18 cellular contexts compared by ENCODE assay signal in genomic region chr14:39099748-39100147, GRCh38. TPM values are rescaled to one million over a fixed set of nuclear protein-coding genes. Genes with fewer than 3 reads are reported as not detected.
DNase-seq lines count a peak whose midpoint lies in the region; ATAC-seq, FAIRE-seq and TF ChIP-seq lines count a peak whose summit lies in the region.
"Had no signal": no experiment of that assay in that cellular context is flagged by ENCODE, and none has a peak within 500 bp of the region (broad histone marks: within the 10 kb centered on the region; RNA-seq: fewer than 3 reads in every experiment).

No MANE protein-coding gene starts in this region.

- FAIRE-seq in K562 (lab: Jason Lieb, UNC), result no peak
- FAIRE-seq: RCC 7860 had no signal

- no peaks in the 10 kb centered on the region for H3K9me3 Mint-ChIP-seq in CD4-positive, alpha-beta memory T cell
- H3K9me3 Mint-ChIP-seq in HFFc6, result no peaks in the 10 kb centered on the region

- ATAC-seq in K562 (no peak), GM19328 (IDR thresholded peaks at IDR 0.05; ENCODE audit: unreplicated experiment) (no peak)
- ATAC-seq: left colon had no signal

- H3K9ac ChIP-seq in K562 (ENCODE audit: insufficient read depth in 1 of 2, low read depth in 2 of 2, low read length in 2 of 2), result no peak overlapping the region
- H3K9ac ChIP-seq: BLaER1 treated with 17β-estradiol and CSF1 and Interleukin-3, amounts not matched to agents 10 nM and 100 nM had no signal

- no peaks in the 10 kb centered on the region for H3K9me1 ChIP-seq in K562 (ENCODE audit: control insufficient read depth, insufficient read depth, low read length)

- H2AFZ ChIP-seq in K562 (ENCODE audit: low read depth, low read length) (no peak overlapping the region), osteoblast (ENCODE audit: low read length) (no peak overlapping the region)

- DNase-seq in CD4-positive, alpha-beta memory T cell, result no peak
- no peak for DNase-seq in HFFc6
- DNase-seq in K562 (ENCODE audit: extremely low read depth in 1 of 4, low spot score in 3 of 4), result no peak
- DNase-seq in osteoblast (ENCODE audit: insufficient read length, low spot score, missing footprints), result no peak
- no peak for DNase-seq in epidermal melanocyte (ENCODE audit: insufficient read length, low spot score)
- no peak for DNase-seq in MV-4-11 (lab: John Stamatoyannopoulos, UW)
- DNase-seq: activated CD8-positive, alpha-beta memory T cell treated with anti-CD3 and anti-CD28 coated beads for 24 hours; effector CD8-positive, alpha-beta T cell; left colon; NCI-H2081; NCI-H526; stimulated activated CD4-positive, alpha-beta T cell treated with anti-CD3 and anti-CD28 coated beads, Interleukin-15, amount 100 ng/mL, for 24 hours; substantia nigra had no signal

- H3K27me3 Mint-ChIP-seq in CD4-positive, alpha-beta memory T cell, result no peaks in the 10 kb centered on the region
- H3K27me3 Mint-ChIP-seq in HFFc6 (ENCODE audit: insufficient read depth), result no peaks in the 10 kb centered on the region

- no peak for TF ChIP-seq EP300 in K562 (IDR thresholded peaks at IDR 0.05; ENCODE audit: low read length)

- H3K9me3 ChIP-seq in CD4-positive, alpha-beta memory T cell (ENCODE audit: control insufficient read depth in 1 of 2, low read length in 2 of 2), result no peaks in the 10 kb centered on the region
- no peaks in the 10 kb centered on the region for H3K9me3 ChIP-seq in K562 (replicated peaks; ENCODE audit: control insufficient read depth, insufficient read depth, low read depth, low read length)
- H3K9me3 ChIP-seq in osteoblast (ENCODE audit: low read depth, low read length), result no peaks in the 10 kb centered on the region
- H3K9me3 ChIP-seq: BLaER1 treated with 17β-estradiol and CSF1 and Interleukin-3, amounts not matched to agents 10 nM and 100 nM; breast epithelium had no signal

- peaks cover 66% of the 10 kb centered on the region for H3K4me1 ChIP-seq in CD4-positive, alpha-beta memory T cell (ENCODE audit: insufficient read depth, low read length)
- peaks cover 0 to 8% of the 10 kb centered on the region in 2 experiments; a peak in 2 of 5 replicates for H3K4me1 ChIP-seq in K562 (replicated peaks in 1 of 2; ENCODE audit: control insufficient read depth in 2 of 2, insufficient read depth in 2 of 2, low read length in 2 of 2)
- peaks cover 34% of the 10 kb centered on the region for H3K4me1 ChIP-seq in osteoblast (ENCODE audit: insufficient read depth, low read length)
- H3K4me1 ChIP-seq: breast epithelium had no signal

- no peak overlapping the region for H3K4me3 ChIP-seq in CD4-positive, alpha-beta memory T cell (ENCODE audit: low read length in 2 of 2)
- H3K4me3 ChIP-seq in K562 (no peak overlapping the region), osteoblast (ENCODE audit: insufficient read depth, low read length) (peak overlapping the region; percentile 52)
- H3K4me3 ChIP-seq: BLaER1 treated with 17β-estradiol and CSF1 and Interleukin-3, amounts not matched to agents 10 nM and 100 nM; breast epithelium had no signal

- no peaks in the 10 kb centered on the region for H4K20me1 ChIP-seq in K562 (replicated peaks; ENCODE audit: control insufficient read depth, insufficient read depth, low read length)
- peaks cover 50% of the 10 kb centered on the region for H4K20me1 ChIP-seq in osteoblast (ENCODE audit: insufficient read depth, low read length)

- POLR2A ChIA-PET in CD4-positive, alpha-beta memory T cell (lab: Charles Lee; ENCODE audit: partially characterized antibody), result interaction anchor here (0.7 to 3.4 kb wide), 2 partner anchors 9 to 332 kb away, joined by 4 to 12 read pairs; partner anchors contain the start of gene FBXO33
- POLR2A ChIA-PET in K562 (lab: Yijun Ruan, JAX), result no interaction called here

- TF ChIP-seq RAD21 in K562 (CRISPR knock-in tag; conservative IDR thresholded peaks at IDR 0.05 in 1 of 2, IDR thresholded peaks at IDR 0.05 in 1 of 2), result no peak

- H3K4me1 Mint-ChIP-seq in CD4-positive, alpha-beta memory T cell, result peaks cover 33 to 75% (median 49%) of the 10 kb centered on the region in 4 donors
- peaks cover 55% of the 10 kb centered on the region for H3K4me1 Mint-ChIP-seq in HFFc6 (ENCODE audit: low read depth)

- TF ChIP-seq CTCF in HFFc6 (IDR thresholded peaks at IDR 0.05) (no peak), K562 (IDR thresholded peaks at IDR 0.05 in 2 of 3, conservative IDR thresholded peaks at IDR 0.05 in 1 of 3; ENCODE audit: insufficient read depth in 2 of 3, low read depth in 1 of 3, low read length in 3 of 3) (no peak), osteoblast (IDR thresholded peaks at IDR 0.05; ENCODE audit: extremely low read depth, low read depth, low read length) (no peak)

- no peaks in the 10 kb centered on the region for H3K27me3 ChIP-seq in CD4-positive, alpha-beta memory T cell (ENCODE audit: insufficient read depth, low read length)
- H3K27me3 ChIP-seq in K562 (ENCODE audit: control insufficient read depth in 2 of 2, insufficient read depth in 2 of 2, low read length in 2 of 2), result no peaks in the 10 kb centered on the region
- H3K27me3 ChIP-seq in osteoblast (ENCODE audit: insufficient read depth, low read length), result no peaks in the 10 kb centered on the region
- H3K27me3 ChIP-seq: BLaER1 treated with 17β-estradiol and CSF1 and Interleukin-3, amounts not matched to agents 10 nM and 100 nM; breast epithelium had no signal

- H3K79me2 ChIP-seq in K562 (ENCODE audit: control insufficient read depth, insufficient read depth, low read length), result peaks cover 19% of the 10 kb centered on the region
- peaks cover 98% of the 10 kb centered on the region for H3K79me2 ChIP-seq in osteoblast (ENCODE audit: insufficient read depth, low read length)

- CTCF ChIA-PET in CD4-positive, alpha-beta memory T cell (lab: Charles Lee; ENCODE audit: partially characterized antibody), result interaction anchor here (2.2 kb wide), 1 partner anchor 21 kb away, joined by 7 read pairs; no protein-coding TSS in a partner anchor
- CTCF ChIA-PET in K562 (lab: Yijun Ruan, JAX; ENCODE audit: low intra/inter-chr PET ratio), result no interaction called here

- H3K36me3 ChIP-seq in CD4-positive, alpha-beta memory T cell (ENCODE audit: insufficient read depth, low read length), result peaks cover 4% of the 10 kb centered on the region
- H3K36me3 ChIP-seq in K562 (ENCODE audit: control insufficient read depth, insufficient read depth, low read length) (peaks cover 8% of the 10 kb centered on the region; the same call in 1 of the 3 replicates), osteoblast (ENCODE audit: insufficient read depth, low read length) (peaks cover 24% of the 10 kb centered on the region)
- H3K36me3 ChIP-seq: breast epithelium had no signal

- H3K4me2 ChIP-seq in K562 (ENCODE audit: insufficient read depth, low read length) (no peak overlapping the region), osteoblast (ENCODE audit: insufficient read depth, low read length) (peak overlapping the region; percentile 72)

- peak overlapping the region in 6 of 8 donors; percentile 1 to 65 (median 14) for H3K4me3 Mint-ChIP-seq in CD4-positive, alpha-beta memory T cell
- peak overlapping the region; percentile 48 for H3K4me3 Mint-ChIP-seq in HFFc6

- H3K27ac ChIP-seq in CD4-positive, alpha-beta memory T cell (ENCODE audit: low read depth, low read length), result no peak overlapping the region
- H3K27ac ChIP-seq in K562 (ENCODE audit: extremely low read depth, low read depth, low read length) (no peak overlapping the region), osteoblast (ENCODE audit: low read depth, low read length) (no peak overlapping the region)
- H3K27ac ChIP-seq: BLaER1 treated with 17β-estradiol and CSF1 and Interleukin-3, amounts not matched to agents 10 nM and 100 nM; breast epithelium; VCaP had no signal

- peaks cover 3 to 19% of the 10 kb centered on the region in 2 donors for H3K36me3 Mint-ChIP-seq in CD4-positive, alpha-beta memory T cell
- peaks cover 22% of the 10 kb centered on the region for H3K36me3 Mint-ChIP-seq in HFFc6 (ENCODE audit: low read depth)

- no peak for TF ChIP-seq POLR2A in K562 (conservative IDR thresholded peaks at IDR 0.05)

- intact Hi-C loops in CD4-positive, alpha-beta memory T cell (cut with micrococcal nuclease), result no loop called here
- intact Hi-C loops in K562 (cut with micrococcal nuclease), result no loop called here

- in situ Hi-C loops in K562 (cut with MboI), result loop anchor here (10.0 kb wide), 1 partner anchor 325 kb away; no protein-coding TSS in a partner anchor

- H3K27ac Mint-ChIP-seq in CD4-positive, alpha-beta memory T cell, result peak overlapping the region in 5 of 7 donors; percentile 2 to 41 (median 18)
- H3K27ac Mint-ChIP-seq in HFFc6, result no peak overlapping the region

- TSS peak; percentile 4 for BruUV-seq in K562 (replicated peaks; lab: Mats Ljungman, UMichigan)

RNA-seq across cellular contexts. Expression of gene SEC23A, which starts 3.3 kb away (rescaled TPM):
- 10 to 100 TPM; 61.1 to 70.3 TPM for total RNA-seq in CD4-positive, alpha-beta memory T cell
- polyA plus RNA-seq in CD4-positive, alpha-beta memory T cell, result 10 to 100 TPM; 42.9 to 47.5 TPM
- 100 to 1,000 TPM; 199 to 255 (median 241) TPM for total RNA-seq in HFFc6 (2021; fragmentation: NEBNext Ultra II Directional; extraction: Animal tissue kit (Norgen Biotek cat#: 25700))
- total RNA-seq in K562 (2011; cell fraction: chromatin; rRNA removed; ENCODE audit: low replicate concordance), result 69.9 and 111 TPM in 2 replicates
- total RNA-seq in K562 (2011; cell fraction: nucleolus; rRNA removed), result 28.9 and 35.0 TPM in 2 replicates
- total RNA-seq in K562 (2011; cell fraction: nucleoplasm; rRNA removed), result 55.6 and 66.9 TPM in 2 replicates
- total RNA-seq in K562 (2014; rRNA removed), result 14.5 and 18.2 TPM in 2 replicates
- 21.9 and 22.9 TPM in 2 replicates for total RNA-seq in K562 (2014; rRNA removed; fragmentation: Illumina TruSeq; extraction: Trizol)
- total RNA-seq in K562 (2015; rRNA removed; fragmentation: Illumina TruSeq; extraction: Trizol), result 21.6 and 27.6 TPM in 2 replicates
- 16.4 and 19.6 TPM in 2 replicates for total RNA-seq in K562 (2021)
- 43.9 and 47.0 TPM in 2 replicates for polyA plus RNA-seq in K562 (2011; rRNA removed)
- 14.3 and 30.4 TPM in 2 replicates for polyA plus RNA-seq in K562 (2011; cell fraction: cytosol; rRNA removed)
- 17.2 and 29.6 TPM in 2 replicates for polyA plus RNA-seq in K562 (2011; cell fraction: nucleus; rRNA removed)
- 15.5 and 16.1 TPM in 2 replicates for polyA plus RNA-seq in K562 (2012)
- polyA plus RNA-seq in K562 (2014; fragmentation: Illumina TruSeq; extraction: Trizol), result 12.8 and 14.1 TPM in 2 replicates
- 1 to 10 TPM; 5.5 to 6.4 TPM for polyA plus RNA-seq in K562 (2014; fragmentation: Nextera tagmentation; extraction: Ambion mirVana)
- 8.8 and 8.9 TPM in 2 replicates for polyA plus RNA-seq in K562 (2014; rRNA removed)
- polyA minus RNA-seq in K562 (2011; rRNA and poly(A)+ RNA removed), result 88.7 and 119 TPM in 2 replicates
- 33.6 and 40.3 TPM in 2 replicates for polyA minus RNA-seq in K562 (2011; cell fraction: cytosol; rRNA and poly(A)+ RNA removed)
- polyA minus RNA-seq in K562 (2011; cell fraction: nucleus; rRNA and poly(A)+ RNA removed), result 22.8 and 62.6 TPM in 2 replicates
- total RNA-seq in osteoblast, result 322 and 326 TPM in 2 replicates

RNA-seq across cellular contexts. Expression of gene GEMIN2, which starts 14.4 kb away (rescaled TPM):
- 10 to 100 TPM; 13.4 to 16.9 TPM for total RNA-seq in CD4-positive, alpha-beta memory T cell
- 10 to 100 TPM; 14.4 to 15.0 TPM for polyA plus RNA-seq in CD4-positive, alpha-beta memory T cell
- 1 to 10 TPM; 6.6 to 9.6 (median 9.0) TPM for total RNA-seq in HFFc6 (2021; fragmentation: NEBNext Ultra II Directional; extraction: Animal tissue kit (Norgen Biotek cat#: 25700))
- total RNA-seq in K562 (2011; cell fraction: chromatin; rRNA removed; ENCODE audit: low replicate concordance), result 17.5 and 21.8 TPM in 2 replicates
- 12.4 and 15.2 TPM in 2 replicates for total RNA-seq in K562 (2011; cell fraction: nucleolus; rRNA removed)
- total RNA-seq in K562 (2011; cell fraction: nucleoplasm; rRNA removed), result 23.8 and 24.3 TPM in 2 replicates
- total RNA-seq in K562 (2014; rRNA removed) (43.0 and 64.0 TPM in 2 replicates), K562 (2014; rRNA removed; fragmentation: Illumina TruSeq; extraction: Trizol) (31.3 and 35.3 TPM in 2 replicates), K562 (2015; rRNA removed; fragmentation: Illumina TruSeq; extraction: Trizol) (32.0 and 33.1 TPM in 2 replicates), K562 (2021) (23.0 and 28.2 TPM in 2 replicates), osteoblast (15.3 and 24.2 TPM in 2 replicates)
- polyA plus RNA-seq in K562 (2011; rRNA removed) (36.5 and 45.4 TPM in 2 replicates), K562 (2014; fragmentation: Illumina TruSeq; extraction: Trizol) (37.8 and 45.5 TPM in 2 replicates), K562 (2014; fragmentation: Nextera tagmentation; extraction: Ambion mirVana) (10 to 100 TPM; 54.5 to 60.8 TPM), K562 (2014; rRNA removed) (51.4 and 87.6 TPM in 2 replicates)
- polyA plus RNA-seq in K562 (2011; cell fraction: cytosol; rRNA removed), result 17.2 and 27.9 TPM in 2 replicates
- 12.1 and 16.3 TPM in 2 replicates for polyA plus RNA-seq in K562 (2011; cell fraction: nucleus; rRNA removed)
- 13.5 and 23.1 TPM in 2 replicates for polyA plus RNA-seq in K562 (2012)
- 24.7 and 33.0 TPM in 2 replicates for polyA minus RNA-seq in K562 (2011; rRNA and poly(A)+ RNA removed)
- polyA minus RNA-seq in K562 (2011; cell fraction: cytosol; rRNA and poly(A)+ RNA removed), result 5.7 and 10.6 TPM in 2 replicates
- 14.3 and 15.0 TPM in 2 replicates for polyA minus RNA-seq in K562 (2011; cell fraction: nucleus; rRNA and poly(A)+ RNA removed)
